Comparison of ENCODE assay signal across 8 cellular contexts in the genomic region with DNA sequence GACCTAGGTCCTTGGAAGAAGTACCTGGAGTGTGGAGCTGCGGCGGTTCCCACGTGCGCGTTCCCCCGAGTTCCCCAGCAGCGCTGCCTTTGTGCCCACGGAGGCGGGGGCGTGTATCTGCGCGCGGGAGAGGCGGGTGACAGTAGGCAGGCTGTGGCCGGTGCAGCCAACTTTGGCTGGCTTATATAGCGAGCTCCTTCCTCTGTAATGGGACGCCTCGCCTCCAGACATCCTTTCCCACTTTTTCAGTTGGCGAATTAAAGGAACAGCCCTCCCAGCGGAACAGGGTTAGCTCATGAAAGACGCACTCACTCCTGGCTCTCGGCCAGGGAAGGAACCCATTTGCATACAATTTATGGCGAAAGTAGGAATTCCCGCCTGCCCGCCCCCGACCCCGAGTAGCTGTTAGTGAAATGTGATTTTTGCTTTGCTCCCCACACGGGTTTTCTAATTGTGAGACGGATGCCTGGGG. TPM values are rescaled to one million over a fixed set of nuclear protein-coding genes. Genes with fewer than 3 reads are reported as not detected.
DNase-seq lines count a peak whose midpoint lies in the region; ATAC-seq lines count a peak whose summit lies in the region.

A gene (minus strand): TSS at position 159 of the 472 bp plus-strand sequence. CDS start 27,139 bp downstream, outside the sequence.

- peaks cover 8% of the 10 kb centered on the region for H3K4me1 Mint-ChIP-seq in activated T-cell treated with anti-CD3 and anti-CD28 coated beads, Interleukin-2, amount 50 U/mL, for 72 hours (ENCODE audit: low read depth)
- no peaks in the 10 kb centered on the region for H3K4me1 Mint-ChIP-seq in T-helper 2 cell treated with Interferon-gamma antibody and Interleukin-4, amounts not matched to agents 5 μg/mL and 100 μg/mL, for 36 hours (ENCODE audit: low read depth)

- no peaks in the 10 kb centered on the region for H3K4me1 ChIP-seq in right cardiac atrium (ENCODE audit: control insufficient read depth, insufficient read depth, low read length)

- peaks cover 92% of the 10 kb centered on the region for H3K27me3 Mint-ChIP-seq in activated T-cell treated with anti-CD3 and anti-CD28 coated beads, Interleukin-2, amount 50 U/mL, for 72 hours (ENCODE audit: low read depth)
- peaks cover 53% of the 10 kb centered on the region for H3K27me3 Mint-ChIP-seq in T-helper 2 cell treated with Interferon-gamma antibody and Interleukin-4, amounts not matched to agents 5 μg/mL and 100 μg/mL, for 36 hours (ENCODE audit: low read depth)

- H3K4me3 Mint-ChIP-seq in activated T-cell treated with anti-CD3 and anti-CD28 coated beads, Interleukin-2, amount 50 U/mL, for 72 hours, result peak within 1 kb of the TSS; percentile 46 to 48
- no peak within 1 kb of the TSS for H3K4me3 Mint-ChIP-seq in T-helper 2 cell treated with Interferon-gamma antibody and Interleukin-4, amounts not matched to agents 5 μg/mL and 100 μg/mL, for 36 hours

- no peaks in the 10 kb centered on the region for H3K9me3 ChIP-seq in right cardiac atrium (ENCODE audit: control insufficient read depth, low read length)

- peaks cover 0 to 2% of the 10 kb centered on the region in 2 donors for H3K9me3 Mint-ChIP-seq in activated T-cell treated with anti-CD3 and anti-CD28 coated beads, Interleukin-2, amount 50 U/mL, for 72 hours
- no peaks in the 10 kb centered on the region for H3K9me3 Mint-ChIP-seq in T-helper 2 cell treated with Interferon-gamma antibody and Interleukin-4, amounts not matched to agents 5 μg/mL and 100 μg/mL, for 36 hours

- ATAC-seq in activated T-cell treated with anti-CD3 and anti-CD28 coated beads, Interleukin-2, amount 50 U/mL, for 72 hours (replicated peaks in 1 of 2), result no peak
- ATAC-seq in right cardiac atrium (peak; percentile 80 to 88), HG02852 (IDR thresholded peaks at IDR 0.05; ENCODE audit: unreplicated experiment) (no peak), HG03045 (IDR thresholded peaks at IDR 0.05; ENCODE audit: unreplicated experiment) (no peak)

- WGBS in right cardiac atrium, result under 1% methylated on average over 29 of the region's 29 CpGs

- H3K27ac ChIP-seq in right cardiac atrium (ENCODE audit: low read length), result no peak within 1 kb of the TSS

- DNase-seq in activated T-cell treated with anti-CD3 and anti-CD28 coated beads, Interleukin-2, amount 50 U/mL, for 72 hours, result no peak
- DNase-seq in activated T-cell treated with anti-CD3 and anti-CD28 coated beads for 4 hours, result no peak
- DNase-seq in amniotic stem cell (lab: John Stamatoyannopoulos, UW), result peak; percentile 59
- DNase-seq in right cardiac atrium, result peak; percentile 73 to 85 (median 82)
- peak; percentile 75 for DNase-seq in retina
- DNase-seq in T-helper 2 cell treated with Interferon-gamma antibody and Interleukin-4, amounts not matched to agents 5 μg/mL and 100 μg/mL, for 36 hours (ENCODE audit: low spot score), result no peak

- H3K36me3 Mint-ChIP-seq in activated T-cell treated with anti-CD3 and anti-CD28 coated beads, Interleukin-2, amount 50 U/mL, for 72 hours (ENCODE audit: insufficient read depth in 2 of 2), result no peaks in the 10 kb centered on the region
- H3K36me3 Mint-ChIP-seq in T-helper 2 cell treated with Interferon-gamma antibody and Interleukin-4, amounts not matched to agents 5 μg/mL and 100 μg/mL, for 36 hours (ENCODE audit: low read depth), result no peaks in the 10 kb centered on the region

- H3K27me3 ChIP-seq in right cardiac atrium (ENCODE audit: control insufficient read depth, insufficient read depth), result peaks cover 2% of the 10 kb centered on the region

- H3K27ac Mint-ChIP-seq in activated T-cell treated with anti-CD3 and anti-CD28 coated beads, Interleukin-2, amount 50 U/mL, for 72 hours, result no peak within 1 kb of the TSS
- H3K27ac Mint-ChIP-seq in T-helper 2 cell treated with Interferon-gamma antibody and Interleukin-4, amounts not matched to agents 5 μg/mL and 100 μg/mL, for 36 hours, result no peak within 1 kb of the TSS

- intact Hi-C loops in right cardiac atrium (cut with DNase I), result no loop called here

- H3K4me3 ChIP-seq in right cardiac atrium (ENCODE audit: low read length), result peak within 1 kb of the TSS; percentile 8

RNA-seq across cellular contexts. Expression of the gene that starts here (rescaled TPM):
- 1 to 10 TPM; 3.1 to 4.1 TPM for total RNA-seq in activated T-cell treated with anti-CD3 and anti-CD28 coated beads, Interleukin-2, amount 50 U/mL, for 72 hours
- total RNA-seq in right cardiac atrium, result 10 to 100 TPM in 1 of 4 donors, 1 to 10 TPM in 3; 4.8 to 34.4 (median 7.4) TPM
- 2.5 TPM for polyA plus RNA-seq in right cardiac atrium

Comparison
In these comparisons a context has a peak if more than half of its experiments do, and no peak if none do; other contexts are left out.
1. ATAC-seq: peak in right cardiac atrium (2 of 2); none in activated T-cell treated with anti-CD3 and anti-CD28 coated beads, Interleukin-2, amount 50 U/mL, for 72 hours (0 of 2), HG02852 (single experiment) and HG03045 (single experiment).
2. DNase-seq: peak in amniotic stem cell (single experiment), right cardiac atrium (3 of 3) and retina (single experiment); none in activated T-cell treated with anti-CD3 and anti-CD28 coated beads, Interleukin-2, amount 50 U/mL, for 72 hours (0 of 2), activated T-cell treated with anti-CD3 and anti-CD28 coated beads for 4 hours (single experiment) and T-helper 2 cell treated with Interferon-gamma antibody and Interleukin-4, amounts not matched to agents 5 μg/mL and 100 μg/mL, for 36 hours (single experiment).